ENCODE assay signal across 27 cellular contexts in the genomic region with DNA sequence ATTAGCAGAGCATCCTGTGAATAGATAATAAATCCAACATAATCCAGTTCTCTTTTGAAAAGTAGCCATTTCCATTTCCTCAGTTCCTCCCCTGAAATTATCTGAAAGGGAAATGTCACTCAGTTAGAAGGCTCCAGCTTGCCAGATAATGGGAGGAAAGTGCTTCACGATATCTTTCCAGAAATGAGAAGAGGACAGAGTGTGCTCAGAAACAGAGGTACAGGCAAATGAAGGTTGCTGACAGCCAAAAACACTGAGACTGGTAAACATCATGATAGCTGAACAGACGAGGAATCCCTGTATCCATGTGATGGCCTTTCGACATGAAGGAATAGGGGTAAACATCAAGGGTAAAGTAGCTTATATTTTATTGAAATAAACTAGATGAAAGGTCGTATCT.
DNase-seq lines count a peak whose midpoint lies in the region; ATAC-seq, FAIRE-seq and TF ChIP-seq lines count a peak whose summit lies in the region.
"Had no signal": no experiment of that assay in that cellular context is flagged by ENCODE, and none has a peak within 500 bp of the region (broad histone marks: within the 10 kb centered on the region; RNA-seq: fewer than 3 reads in every experiment).

No MANE protein-coding gene starts in this region.

- TF ChIP-seq EP300 in HepG2 (IDR thresholded peaks at IDR 0.05; ENCODE audit: low read depth in 2 of 2, low read length in 2 of 2) (no peak), HepG2 (CRISPR knock-in tag; IDR thresholded peaks at IDR 0.05; ENCODE audit: borderline replicate concordance) (no peak)

- no peaks in the 10 kb centered on the region for H3K9me2 ChIP-seq in GM23338 (ENCODE audit: insufficient read depth)

- no peaks in the 10 kb centered on the region for H3K27me3 ChIP-seq in liver (ENCODE audit: control insufficient read depth in 4 of 4, insufficient read depth in 4 of 4, low read length in 3 of 4)
- no peaks in the 10 kb centered on the region for H3K27me3 ChIP-seq in HepG2 (ENCODE audit: control insufficient read depth in 1 of 2, insufficient read depth in 2 of 2, low read length in 2 of 2)
- H3K27me3 ChIP-seq in right lobe of liver: no peaks in the 10 kb centered on the region
- no peaks in the 10 kb centered on the region for H3K27me3 ChIP-seq in GM23338 (ENCODE audit: insufficient read depth)
- H3K27me3 ChIP-seq: BE2C, BLaER1 had no signal

- H3K27me3 Mint-ChIP-seq in nephron progenitor cell (ENCODE audit: low read depth, poor library complexity) (peaks cover 3% of the 10 kb centered on the region), GM23338 (ENCODE audit: insufficient read depth, low read depth, poor library complexity) (no peaks in the 10 kb centered on the region)
- H3K27me3 Mint-ChIP-seq: CD8-positive, alpha-beta memory T cell had no signal

- H3K4me2 ChIP-seq in HepG2 (ENCODE audit: low read depth, low read length): no peak overlapping the region
- no peak overlapping the region for H3K4me2 ChIP-seq in GM23338
- H3K4me2 ChIP-seq: BLaER1 had no signal

- H3K9ac ChIP-seq in liver (ENCODE audit: low read depth in 1 of 2, low read length in 2 of 2) (no peak overlapping the region), HepG2 (ENCODE audit: insufficient read depth, low read depth, low read length) (no peak overlapping the region)
- H3K9ac ChIP-seq: BLaER1 had no signal

- in situ Hi-C loops in HepG2 (cut with HindIII; ENCODE audit: extremely low pct_ligation_motif_present, low pct_unique_long_range_greater_than_20kb): no loop called here

- TF ChIP-seq CTCF in liver (IDR thresholded peaks at IDR 0.05; ENCODE audit: low read depth, low read length, missing input control) (no peak), HepG2 (CRISPR knock-in tag; IDR thresholded peaks at IDR 0.05) (no peak), right lobe of liver (IDR thresholded peaks at IDR 0.05) (no peak), nephron progenitor cell (IDR thresholded peaks at IDR 0.05) (no peak), GM23338 (conservative IDR thresholded peaks at IDR 0.05; ENCODE audit: low read depth in 2 of 2) (no peak)

- no peak for FAIRE-seq in HepG2 (lab: Jason Lieb, UNC)
- FAIRE-seq: A204.1, GM12878, GM12892, GM18507 had no signal

- H3F3A ChIP-seq in GM23338 (replicated peaks; ENCODE audit: low read depth): no peaks in the 10 kb centered on the region

- intact Hi-C loops in HepG2 (cut with micrococcal nuclease; ENCODE audit: unreplicated experiment) (no loop called here), right lobe of liver (cut with DNase I) (no loop called here)

- H3K4me1 Mint-ChIP-seq in nephron progenitor cell: peaks cover 63% of the 10 kb centered on the region
- H3K4me1 Mint-ChIP-seq in GM23338: peaks cover 12% of the 10 kb centered on the region
- H3K4me1 Mint-ChIP-seq: CD14-positive monocyte; CD4-positive, alpha-beta memory T cell; CD4-positive, CD25-positive, alpha-beta regulatory T cell; CD8-positive, alpha-beta memory T cell had no signal

- WGBS in liver: 76% methylated on average over 4 of the region's 4 CpGs
- 0% methylated on average over 4 of the region's 4 CpGs for WGBS in HepG2 (ENCODE audit: low lambda C conversion rate)
- 38% methylated on average over 4 of the region's 4 CpGs for WGBS in right lobe of liver (ENCODE audit: insufficient coverage, low coverage, low lambda C conversion rate, missing lambda C conversion rate)

- BruUV-seq in HepG2 (replicated peaks; lab: Mats Ljungman, UMichigan): no TSS peak

- ATAC-seq in HepG2 (no peak), right lobe of liver (peak in 3 of 4 donors; percentile 23 to 78 (median 52)), GM23338 (no peak), HG03139 (IDR thresholded peaks at IDR 0.05; ENCODE audit: unreplicated experiment) (no peak)
- ATAC-seq: GM12878 had no signal

- H3K4me1 ChIP-seq in liver (ENCODE audit: control insufficient read depth in 4 of 4, insufficient read depth in 4 of 4, low read length in 3 of 4) (no peaks in the 10 kb centered on the region), HepG2 (ENCODE audit: insufficient read depth, low read length) (no peaks in the 10 kb centered on the region), right lobe of liver (no peaks in the 10 kb centered on the region), GM23338 (ENCODE audit: insufficient read depth) (no peaks in the 10 kb centered on the region)
- H3K4me1 ChIP-seq: BE2C, BLaER1 had no signal

- POLR2A ChIA-PET in HepG2 (lab: Yijun Ruan, JAX): no interaction called here

- H3K27ac ChIP-seq in liver (ENCODE audit: low read depth in 1 of 2, low read length in 2 of 2): no peak overlapping the region
- no peak overlapping the region for H3K27ac ChIP-seq in HepG2 (ENCODE audit: extremely low read length, insufficient read depth, low read length)
- H3K27ac ChIP-seq in right lobe of liver: no peak overlapping the region
- H3K27ac ChIP-seq in GM23338 (ENCODE audit: low read depth): no peak overlapping the region
- H3K27ac ChIP-seq: BLaER1 had no signal

- no peaks in the 10 kb centered on the region for H3K79me2 ChIP-seq in HepG2 (ENCODE audit: insufficient read depth, low read length)
- H3K79me2 ChIP-seq in GM23338 (replicated peaks; ENCODE audit: insufficient read depth): no peaks in the 10 kb centered on the region

- CTCF ChIA-PET in HepG2 (lab: Yijun Ruan, JAX; ENCODE audit: low intra/inter-chr PET ratio, low total read pairs): no interaction called here

- H3K4me3 ChIP-seq in liver (ENCODE audit: low read depth in 1 of 3, low read length in 3 of 3) (no peak overlapping the region), HepG2 (replicated peaks in 1 of 3; ENCODE audit: insufficient read depth in 1 of 3, low read depth in 2 of 3, low read length in 3 of 3) (no peak overlapping the region), right lobe of liver (no peak overlapping the region), GM23338 (no peak overlapping the region)
- H3K4me3 ChIP-seq: BLaER1, GM12878 had no signal

- no peak for TF ChIP-seq RAD21 in liver (IDR thresholded peaks at IDR 0.05)
- TF ChIP-seq RAD21 in HepG2 (CRISPR knock-in tag; IDR thresholded peaks at IDR 0.05): no peak

- peak overlapping the region; percentile 62 for H3K27ac Mint-ChIP-seq in nephron progenitor cell
- no peak overlapping the region for H3K27ac Mint-ChIP-seq in GM23338
- H3K27ac Mint-ChIP-seq: CD14-positive monocyte; CD4-positive, alpha-beta memory T cell; CD4-positive, CD25-positive, alpha-beta regulatory T cell; CD8-positive, alpha-beta memory T cell had no signal

- H3K36me3 ChIP-seq in liver (ENCODE audit: control insufficient read depth in 4 of 4, insufficient read depth in 3 of 4, low read depth in 1 of 4, low read length in 3 of 4) (no peaks in the 10 kb centered on the region), HepG2 (replicated peaks in 1 of 2; ENCODE audit: control insufficient read depth in 1 of 2, insufficient read depth in 2 of 2, low read length in 2 of 2) (no peaks in the 10 kb centered on the region), right lobe of liver (no peaks in the 10 kb centered on the region), GM23338 (ENCODE audit: insufficient read depth) (no peaks in the 10 kb centered on the region)
- H3K36me3 ChIP-seq: BE2C, BLaER1 had no signal

- DNase-seq in HepG2 (ENCODE audit: low spot score) (no peak), right lobe of liver (no peak), nephron progenitor cell (no peak), GM23338 (ENCODE audit: low spot score) (no peak)
- DNase-seq: 8988T; ACHN; BE2C; C1 segment of cervical spinal cord; CD4-positive, alpha-beta memory T cell; CD4-positive, CD25-positive, alpha-beta regulatory T cell; CD8-positive, alpha-beta memory T cell; COR-L47; DMS 273 treated with DMSO at 0.1 percent for 48 hours; DMS153; DMS53; DMS79; DND-41; EL; GDM1 had no signal

- H2AFZ ChIP-seq in HepG2 (ENCODE audit: low read length) (no peak overlapping the region), GM23338 (no peak overlapping the region)

- H3K36me3 Mint-ChIP-seq in nephron progenitor cell (ENCODE audit: low read depth) (no peaks in the 10 kb centered on the region), GM23338 (ENCODE audit: low read depth) (no peaks in the 10 kb centered on the region)
- H3K36me3 Mint-ChIP-seq: CD14-positive monocyte; CD4-positive, alpha-beta memory T cell; CD4-positive, CD25-positive, alpha-beta regulatory T cell; CD8-positive, alpha-beta memory T cell had no signal

- H3K4me3 Mint-ChIP-seq in nephron progenitor cell: no peak overlapping the region
- H3K4me3 Mint-ChIP-seq in GM23338: no peak overlapping the region
- H3K4me3 Mint-ChIP-seq: CD14-positive monocyte; CD4-positive, alpha-beta memory T cell; CD4-positive, CD25-positive, alpha-beta regulatory T cell; CD8-positive, alpha-beta memory T cell had no signal

- H4K20me1 ChIP-seq in HepG2 (ENCODE audit: insufficient read depth, low read length) (no peaks in the 10 kb centered on the region), GM23338 (replicated peaks; ENCODE audit: insufficient read depth) (no peaks in the 10 kb centered on the region)
- H4K20me1 ChIP-seq: BLaER1 had no signal

- TF ChIP-seq POLR2A in HepG2 (IDR thresholded peaks at IDR 0.05; ENCODE audit: insufficient read depth in 1 of 2, low read depth in 2 of 2, low read length in 2 of 2) (no peak), right lobe of liver (IDR thresholded peaks at IDR 0.05) (no peak)

- H3K9me3 ChIP-seq in liver (ENCODE audit: control insufficient read depth in 4 of 4, low read length in 3 of 4) (no peaks in the 10 kb centered on the region), HepG2 (ENCODE audit: low read length) (peaks cover 65% of the 10 kb centered on the region), right lobe of liver (no peaks in the 10 kb centered on the region)
- H3K9me3 ChIP-seq: BE2C, BLaER1 had no signal

- H3K9me3 Mint-ChIP-seq in nephron progenitor cell: no peaks in the 10 kb centered on the region
- H3K9me3 Mint-ChIP-seq in GM23338: no peaks in the 10 kb centered on the region
- H3K9me3 Mint-ChIP-seq: CD8-positive, alpha-beta memory T cell had no signal

TF ChIP-seq in liver, 16 proteins besides CTCF, POLR2A, EP300 and RAD21:
- peak; percentile 36 for TF ChIP-seq NR2F2 (IDR thresholded peaks at IDR 0.05)
- no peak for TF ChIP-seq RXRA (IDR thresholded peaks at IDR 0.05)
TF ChIP-seq in liver: peak in this region for 1.

TF ChIP-seq in HepG2, 621 proteins besides CTCF, POLR2A, EP300 and RAD21 (continues in another document):
- TF ChIP-seq KLF11 (CRISPR knock-in tag; IDR thresholded peaks at IDR 0.05) (no peak), NR2F1 (CRISPR knock-in tag; IDR thresholded peaks at IDR 0.05) (no peak), XRCC5 (optimal IDR thresholded peaks at IDR 0.05; ENCODE audit: low read length) (no peak), NFYB (CRISPR knock-in tag; IDR thresholded peaks at IDR 0.05) (no peak), ZNF124 (CRISPR knock-in tag; IDR thresholded peaks at IDR 0.05) (no peak)

Comparison
In these comparisons a context has a peak if more than half of its experiments do, and no peak if none do; other contexts are left out.
1. ATAC-seq: peak in right lobe of liver (3 of 4); none in HepG2 (single experiment), GM23338 (single experiment) and HG03139 (single experiment).